In genomic region chr6:22590423-22590822, GRCh38 we compare ENCODE assay signal across 24 cellular contexts. TPM values are rescaled to one million over a fixed set of nuclear protein-coding genes. Genes with fewer than 3 reads are reported as not detected.
"Had no signal": no experiment of that assay in that cellular context is flagged by ENCODE, and none has a peak within 500 bp of the region (broad histone marks: within the 10 kb centered on the region; RNA-seq: fewer than 3 reads in every experiment).

No MANE protein-coding gene starts in this region.

- H3K4me3 Mint-ChIP-seq: IgD-negative memory B cell; T-cell; T-helper 1 cell treated with Interleukin-12 subunit alpha and Interleukin-12 subunit beta and Interleukin-4 antibody, amounts not matched to agents 30 μg/mL and 1 μg/mL, for 36 hours had no signal

- H3K27ac ChIP-seq: HL-60, KMS-11, RWPE1 had no signal

- H3K4me1 Mint-ChIP-seq: T-cell had no signal

- H3K4me3 ChIP-seq: K562 had no signal

- DNase-seq: Kasumi-1, MM.1S, NCI-H1092 treated with DMSO at 0.1 percent for 48 hours, NCI-H1417 treated with DMSO at 0.1 percent for 48 hours, NCI-H1694, NCI-H187 treated with DMSO at 0.1 percent for 48 hours, NCI-H2029 treated with DMSO at 0.1 percent for 48 hours, NCI-H2171 treated with DMSO at 0.1 percent for 48 hours, NCI-H510A, NCI-H524 treated with DMSO at 0.1 percent for 48 hours, NCI-H82, PC-3, SHP77, SW 1271, T-cell had no signal

- H3K27me3 Mint-ChIP-seq: IgD-negative memory B cell had no signal

- H3K36me3 Mint-ChIP-seq: IgD-negative memory B cell, T-cell had no signal

- H3K9me3 Mint-ChIP-seq: T-helper 1 cell treated with Interleukin-12 subunit alpha and Interleukin-12 subunit beta and Interleukin-4 antibody, amounts not matched to agents 30 μg/mL and 1 μg/mL, for 36 hours had no signal

- H3K9ac ChIP-seq: KMS-11 had no signal

- ATAC-seq: K562, Panc1, PC-3, T-cell had no signal

- H3K27ac Mint-ChIP-seq: IgD-negative memory B cell; T-cell; T-helper 1 cell treated with Interleukin-12 subunit alpha and Interleukin-12 subunit beta and Interleukin-4 antibody, amounts not matched to agents 30 μg/mL and 1 μg/mL, for 36 hours had no signal

- H3K4me2 ChIP-seq: KMS-11 had no signal

RNA-seq across cellular contexts. Expression of gene HDGFL1, which starts 21.1 kb away (rescaled TPM):
- total RNA-seq: M059J, PC-3, SK-MEL-5, T-cell had no signal
- polyA plus RNA-seq: IgD-negative memory B cell had no signal
